In genomic region chr1:209076688-209077087, GRCh38 we compare ENCODE assay signal across 9 cellular contexts.
DNase-seq lines count a peak whose midpoint lies in the region; FAIRE-seq and TF ChIP-seq lines count a peak whose summit lies in the region.
"Had no signal": no experiment of that assay in that cellular context is flagged by ENCODE, and none has a peak within 500 bp of the region (broad histone marks: within the 10 kb centered on the region; RNA-seq: fewer than 3 reads in every experiment).

No MANE protein-coding gene starts in this region.

- CTCF ChIA-PET in activated CD4-positive, alpha-beta memory T cell treated with anti-CD3 and anti-CD28 coated beads, Interleukin-2, amount 10 ng/mL, durations not matched to agents 7 days and 5 days (lab: Charles Lee): no interaction called here

- no peak for FAIRE-seq in RCC 7860 (lab: Jason Lieb, UNC)

- no peaks in the 10 kb centered on the region for H3K36me3 Mint-ChIP-seq in activated CD4-positive, alpha-beta memory T cell treated with anti-CD3 and anti-CD28 coated beads, Interleukin-2, amount 10 ng/mL, durations not matched to agents 7 days and 5 days (ENCODE audit: low read depth)

- POLR2A ChIA-PET in activated CD4-positive, alpha-beta memory T cell treated with anti-CD3 and anti-CD28 coated beads, Interleukin-2, amount 10 ng/mL, durations not matched to agents 7 days and 5 days (lab: Charles Lee): no interaction called here

- intact Hi-C loops in posterior vena cava (cut with DNase I): no loop called here

- H3K27me3 Mint-ChIP-seq in activated CD4-positive, alpha-beta memory T cell treated with anti-CD3 and anti-CD28 coated beads, Interleukin-2, amount 10 ng/mL, durations not matched to agents 7 days and 5 days: no peaks in the 10 kb centered on the region

- H3K27ac Mint-ChIP-seq in activated CD4-positive, alpha-beta memory T cell treated with anti-CD3 and anti-CD28 coated beads, Interleukin-2, amount 10 ng/mL, durations not matched to agents 7 days and 5 days: no peak overlapping the region

- no peak overlapping the region for H3K4me3 ChIP-seq in HFF-Myc (replicated peaks; ENCODE audit: low read depth, low read length)
- H3K4me3 ChIP-seq: SK-N-MC had no signal

- TF ChIP-seq CTCF in HFF-Myc (IDR thresholded peaks at IDR 0.05; ENCODE audit: low read depth, low read length, missing control alignments): peak; percentile 51

- no peaks in the 10 kb centered on the region for H3K4me1 Mint-ChIP-seq in activated CD4-positive, alpha-beta memory T cell treated with anti-CD3 and anti-CD28 coated beads, Interleukin-2, amount 10 ng/mL, durations not matched to agents 7 days and 5 days

- DNase-seq in EH (ENCODE audit: low read depth) (peak; percentile 36), HFF-Myc (ENCODE audit: extremely low read depth, low read depth) (no peak), RCC 7860 (ENCODE audit: low spot score) (peak; percentile 32), iPS DF 4.7 (ENCODE audit: extremely low read depth, low spot score) (peak; percentile 14), NCI-H128 (lab: John Stamatoyannopoulos, UW; ENCODE audit: unreplicated experiment) (no peak), posterior vena cava (ENCODE audit: low spot score) (no peak)
- DNase-seq in activated CD4-positive, alpha-beta memory T cell treated with anti-CD3 and anti-CD28 coated beads, Interleukin-2, amount 10 ng/mL, durations not matched to agents 7 days and 5 days: no peak
- no peak for DNase-seq in activated effector memory CD4-positive, alpha-beta T cell treated with anti-CD3 and anti-CD28 coated beads, Interleukin-2, amount 50 U/mL, for 16 hours

- no peaks in the 10 kb centered on the region for H3K9me3 Mint-ChIP-seq in activated CD4-positive, alpha-beta memory T cell treated with anti-CD3 and anti-CD28 coated beads, Interleukin-2, amount 10 ng/mL, durations not matched to agents 7 days and 5 days

- no peak overlapping the region for H3K4me3 Mint-ChIP-seq in activated CD4-positive, alpha-beta memory T cell treated with anti-CD3 and anti-CD28 coated beads, Interleukin-2, amount 10 ng/mL, durations not matched to agents 7 days and 5 days

Comparison
In these comparisons a context has a peak if more than half of its experiments do, and no peak if none do; other contexts are left out.
1. DNase-seq: peak in EH (single experiment), RCC 7860 (single experiment) and iPS DF 4.7 (single experiment); none in HFF-Myc (single experiment), NCI-H128 (single experiment), posterior vena cava (single experiment), activated CD4-positive, alpha-beta memory T cell treated with anti-CD3 and anti-CD28 coated beads, Interleukin-2, amount 10 ng/mL, durations not matched to agents 7 days and 5 days (single experiment) and activated effector memory CD4-positive, alpha-beta T cell treated with anti-CD3 and anti-CD28 coated beads, Interleukin-2, amount 50 U/mL, for 16 hours (single experiment).